In the genomic region with DNA sequence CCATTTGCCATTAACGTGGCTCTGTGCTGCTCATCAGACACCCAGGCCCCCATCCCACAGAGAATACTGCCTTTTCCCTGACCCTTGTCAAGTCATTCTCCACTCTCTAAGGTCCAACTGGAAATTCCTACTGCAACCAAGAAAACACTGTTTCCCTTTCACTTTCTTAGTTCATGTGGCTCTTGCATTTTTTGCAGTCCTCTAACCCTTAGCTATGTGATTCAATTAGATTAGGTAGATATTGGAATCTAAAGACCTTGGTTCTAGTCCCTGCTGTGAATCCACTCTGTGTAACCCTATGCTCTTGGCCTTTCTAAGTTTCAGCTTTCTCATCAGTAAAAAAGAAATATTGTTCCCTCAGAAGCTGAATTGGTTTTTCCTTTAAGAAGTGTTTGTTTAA, we compare ENCODE assay signal across 2 cellular contexts.
TF ChIP-seq lines count a peak whose summit lies in the region.

No MANE protein-coding gene starts in this region.

TF ChIP-seq in SK-N-SH treated with all-trans-retinoic acid at 6 μM for 48 hours, 23 proteins besides CTCF, POLR2A, EP300 and RAD21:
- TF ChIP-seq, protein P1, sequence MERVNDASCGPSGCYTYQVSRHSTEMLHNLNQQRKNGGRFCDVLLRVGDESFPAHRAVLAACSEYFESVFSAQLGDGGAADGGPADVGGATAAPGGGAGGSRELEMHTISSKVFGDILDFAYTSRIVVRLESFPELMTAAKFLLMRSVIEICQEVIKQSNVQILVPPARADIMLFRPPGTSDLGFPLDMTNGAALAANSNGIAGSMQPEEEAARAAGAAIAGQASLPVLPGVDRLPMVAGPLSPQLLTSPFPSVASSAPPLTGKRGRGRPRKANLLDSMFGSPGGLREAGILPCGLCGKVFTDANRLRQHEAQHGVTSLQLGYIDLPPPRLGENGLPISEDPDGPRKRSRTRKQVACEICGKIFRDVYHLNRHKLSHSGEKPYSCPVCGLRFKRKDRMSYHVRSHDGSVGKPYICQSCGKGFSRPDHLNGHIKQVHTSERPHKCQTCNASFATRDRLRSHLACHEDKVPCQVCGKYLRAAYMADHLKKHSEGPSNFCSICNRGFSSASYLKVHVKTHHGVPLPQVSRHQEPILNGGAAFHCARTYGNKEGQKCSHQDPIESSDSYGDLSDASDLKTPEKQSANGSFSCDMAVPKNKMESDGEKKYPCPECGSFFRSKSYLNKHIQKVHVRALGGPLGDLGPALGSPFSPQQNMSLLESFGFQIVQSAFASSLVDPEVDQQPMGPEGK (CRISPR knock-in tag; IDR thresholded peaks at IDR 0.05; ENCODE audit: borderline replicate concordance): no peak
- TF ChIP-seq ZFP3 (CRISPR knock-in tag; IDR thresholded peaks at IDR 0.05): no peak
- TF ChIP-seq, protein P2, sequence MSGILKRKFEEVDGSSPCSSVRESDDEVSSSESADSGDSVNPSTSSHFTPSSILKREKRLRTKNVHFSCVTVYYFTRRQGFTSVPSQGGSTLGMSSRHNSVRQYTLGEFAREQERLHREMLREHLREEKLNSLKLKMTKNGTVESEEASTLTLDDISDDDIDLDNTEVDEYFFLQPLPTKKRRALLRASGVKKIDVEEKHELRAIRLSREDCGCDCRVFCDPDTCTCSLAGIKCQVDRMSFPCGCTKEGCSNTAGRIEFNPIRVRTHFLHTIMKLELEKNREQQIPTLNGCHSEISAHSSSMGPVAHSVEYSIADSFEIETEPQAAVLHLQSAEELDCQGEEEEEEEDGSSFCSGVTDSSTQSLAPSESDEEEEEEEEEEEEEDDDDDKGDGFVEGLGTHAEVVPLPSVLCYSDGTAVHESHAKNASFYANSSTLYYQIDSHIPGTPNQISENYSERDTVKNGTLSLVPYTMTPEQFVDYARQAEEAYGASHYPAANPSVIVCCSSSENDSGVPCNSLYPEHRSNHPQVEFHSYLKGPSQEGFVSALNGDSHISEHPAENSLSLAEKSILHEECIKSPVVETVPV (CRISPR knock-in tag; IDR thresholded peaks at IDR 0.05): no peak
- no peak for TF ChIP-seq BACH2 (CRISPR knock-in tag; IDR thresholded peaks at IDR 0.05; ENCODE audit: borderline replicate concordance)
- TF ChIP-seq, protein P3, sequence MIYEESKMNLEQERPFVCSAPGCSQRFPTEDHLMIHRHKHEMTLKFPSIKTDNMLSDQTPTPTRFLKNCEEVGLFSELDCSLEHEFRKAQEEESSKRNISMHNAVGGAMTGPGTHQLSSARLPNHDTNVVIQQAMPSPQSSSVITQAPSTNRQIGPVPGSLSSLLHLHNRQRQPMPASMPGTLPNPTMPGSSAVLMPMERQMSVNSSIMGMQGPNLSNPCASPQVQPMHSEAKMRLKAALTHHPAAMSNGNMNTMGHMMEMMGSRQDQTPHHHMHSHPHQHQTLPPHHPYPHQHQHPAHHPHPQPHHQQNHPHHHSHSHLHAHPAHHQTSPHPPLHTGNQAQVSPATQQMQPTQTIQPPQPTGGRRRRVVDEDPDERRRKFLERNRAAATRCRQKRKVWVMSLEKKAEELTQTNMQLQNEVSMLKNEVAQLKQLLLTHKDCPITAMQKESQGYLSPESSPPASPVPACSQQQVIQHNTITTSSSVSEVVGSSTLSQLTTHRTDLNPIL (CRISPR knock-in tag; IDR thresholded peaks at IDR 0.05; ENCODE audit: low read depth): no peak
- no peak for TF ChIP-seq ESRRG (CRISPR knock-in tag; IDR thresholded peaks at IDR 0.05)
- TF ChIP-seq ARNTL (CRISPR knock-in tag; IDR thresholded peaks at IDR 0.05; ENCODE audit: borderline replicate concordance, low read depth): no peak
- TF ChIP-seq, protein P4, sequence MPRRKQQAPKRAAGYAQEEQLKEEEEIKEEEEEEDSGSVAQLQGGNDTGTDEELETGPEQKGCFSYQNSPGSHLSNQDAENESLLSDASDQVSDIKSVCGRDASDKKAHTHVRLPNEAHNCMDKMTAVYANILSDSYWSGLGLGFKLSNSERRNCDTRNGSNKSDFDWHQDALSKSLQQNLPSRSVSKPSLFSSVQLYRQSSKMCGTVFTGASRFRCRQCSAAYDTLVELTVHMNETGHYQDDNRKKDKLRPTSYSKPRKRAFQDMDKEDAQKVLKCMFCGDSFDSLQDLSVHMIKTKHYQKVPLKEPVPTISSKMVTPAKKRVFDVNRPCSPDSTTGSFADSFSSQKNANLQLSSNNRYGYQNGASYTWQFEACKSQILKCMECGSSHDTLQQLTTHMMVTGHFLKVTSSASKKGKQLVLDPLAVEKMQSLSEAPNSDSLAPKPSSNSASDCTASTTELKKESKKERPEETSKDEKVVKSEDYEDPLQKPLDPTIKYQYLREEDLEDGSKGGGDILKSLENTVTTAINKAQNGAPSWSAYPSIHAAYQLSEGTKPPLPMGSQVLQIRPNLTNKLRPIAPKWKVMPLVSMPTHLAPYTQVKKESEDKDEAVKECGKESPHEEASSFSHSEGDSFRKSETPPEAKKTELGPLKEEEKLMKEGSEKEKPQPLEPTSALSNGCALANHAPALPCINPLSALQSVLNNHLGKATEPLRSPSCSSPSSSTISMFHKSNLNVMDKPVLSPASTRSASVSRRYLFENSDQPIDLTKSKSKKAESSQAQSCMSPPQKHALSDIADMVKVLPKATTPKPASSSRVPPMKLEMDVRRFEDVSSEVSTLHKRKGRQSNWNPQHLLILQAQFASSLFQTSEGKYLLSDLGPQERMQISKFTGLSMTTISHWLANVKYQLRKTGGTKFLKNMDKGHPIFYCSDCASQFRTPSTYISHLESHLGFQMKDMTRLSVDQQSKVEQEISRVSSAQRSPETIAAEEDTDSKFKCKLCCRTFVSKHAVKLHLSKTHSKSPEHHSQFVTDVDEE (CRISPR knock-in tag; IDR thresholded peaks at IDR 0.05): no peak
- TF ChIP-seq ZNF70 (CRISPR knock-in tag; IDR thresholded peaks at IDR 0.05): no peak
- TF ChIP-seq OSR1 (CRISPR knock-in tag; IDR thresholded peaks at IDR 0.05): no peak
- TF ChIP-seq ISL1 (CRISPR knock-in tag; IDR thresholded peaks at IDR 0.05): no peak
- no peak for TF ChIP-seq TCF4 (CRISPR knock-in tag; IDR thresholded peaks at IDR 0.05; ENCODE audit: borderline replicate concordance)
- no peak for TF ChIP-seq GLIS3 (CRISPR knock-in tag; IDR thresholded peaks at IDR 0.05)
- no peak for TF ChIP-seq ZNF8 (CRISPR knock-in tag; IDR thresholded peaks at IDR 0.05)
- TF ChIP-seq, protein P5, sequence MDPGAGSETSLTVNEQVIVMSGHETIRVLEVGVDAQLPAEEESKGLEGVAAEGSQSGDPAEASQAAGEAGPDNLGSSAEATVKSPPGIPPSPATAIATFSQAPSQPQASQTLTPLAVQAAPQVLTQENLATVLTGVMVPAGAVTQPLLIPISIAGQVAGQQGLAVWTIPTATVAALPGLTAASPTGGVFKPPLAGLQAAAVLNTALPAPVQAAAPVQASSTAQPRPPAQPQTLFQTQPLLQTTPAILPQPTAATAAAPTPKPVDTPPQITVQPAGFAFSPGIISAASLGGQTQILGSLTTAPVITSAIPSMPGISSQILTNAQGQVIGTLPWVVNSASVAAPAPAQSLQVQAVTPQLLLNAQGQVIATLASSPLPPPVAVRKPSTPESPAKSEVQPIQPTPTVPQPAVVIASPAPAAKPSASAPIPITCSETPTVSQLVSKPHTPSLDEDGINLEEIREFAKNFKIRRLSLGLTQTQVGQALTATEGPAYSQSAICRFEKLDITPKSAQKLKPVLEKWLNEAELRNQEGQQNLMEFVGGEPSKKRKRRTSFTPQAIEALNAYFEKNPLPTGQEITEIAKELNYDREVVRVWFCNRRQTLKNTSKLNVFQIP (CRISPR knock-in tag; IDR thresholded peaks at IDR 0.05; ENCODE audit: borderline replicate concordance, low read depth): no peak
- no peak for TF ChIP-seq TOX (CRISPR knock-in tag; IDR thresholded peaks at IDR 0.05; ENCODE audit: borderline replicate concordance)
- no peak for TF ChIP-seq ZNF565 (CRISPR knock-in tag; conservative IDR thresholded peaks at IDR 0.05; ENCODE audit: low read depth)

TF ChIP-seq in H1, 55 proteins besides CTCF, POLR2A, EP300 and RAD21 (continued from another document):
- TF ChIP-seq, protein P6, sequence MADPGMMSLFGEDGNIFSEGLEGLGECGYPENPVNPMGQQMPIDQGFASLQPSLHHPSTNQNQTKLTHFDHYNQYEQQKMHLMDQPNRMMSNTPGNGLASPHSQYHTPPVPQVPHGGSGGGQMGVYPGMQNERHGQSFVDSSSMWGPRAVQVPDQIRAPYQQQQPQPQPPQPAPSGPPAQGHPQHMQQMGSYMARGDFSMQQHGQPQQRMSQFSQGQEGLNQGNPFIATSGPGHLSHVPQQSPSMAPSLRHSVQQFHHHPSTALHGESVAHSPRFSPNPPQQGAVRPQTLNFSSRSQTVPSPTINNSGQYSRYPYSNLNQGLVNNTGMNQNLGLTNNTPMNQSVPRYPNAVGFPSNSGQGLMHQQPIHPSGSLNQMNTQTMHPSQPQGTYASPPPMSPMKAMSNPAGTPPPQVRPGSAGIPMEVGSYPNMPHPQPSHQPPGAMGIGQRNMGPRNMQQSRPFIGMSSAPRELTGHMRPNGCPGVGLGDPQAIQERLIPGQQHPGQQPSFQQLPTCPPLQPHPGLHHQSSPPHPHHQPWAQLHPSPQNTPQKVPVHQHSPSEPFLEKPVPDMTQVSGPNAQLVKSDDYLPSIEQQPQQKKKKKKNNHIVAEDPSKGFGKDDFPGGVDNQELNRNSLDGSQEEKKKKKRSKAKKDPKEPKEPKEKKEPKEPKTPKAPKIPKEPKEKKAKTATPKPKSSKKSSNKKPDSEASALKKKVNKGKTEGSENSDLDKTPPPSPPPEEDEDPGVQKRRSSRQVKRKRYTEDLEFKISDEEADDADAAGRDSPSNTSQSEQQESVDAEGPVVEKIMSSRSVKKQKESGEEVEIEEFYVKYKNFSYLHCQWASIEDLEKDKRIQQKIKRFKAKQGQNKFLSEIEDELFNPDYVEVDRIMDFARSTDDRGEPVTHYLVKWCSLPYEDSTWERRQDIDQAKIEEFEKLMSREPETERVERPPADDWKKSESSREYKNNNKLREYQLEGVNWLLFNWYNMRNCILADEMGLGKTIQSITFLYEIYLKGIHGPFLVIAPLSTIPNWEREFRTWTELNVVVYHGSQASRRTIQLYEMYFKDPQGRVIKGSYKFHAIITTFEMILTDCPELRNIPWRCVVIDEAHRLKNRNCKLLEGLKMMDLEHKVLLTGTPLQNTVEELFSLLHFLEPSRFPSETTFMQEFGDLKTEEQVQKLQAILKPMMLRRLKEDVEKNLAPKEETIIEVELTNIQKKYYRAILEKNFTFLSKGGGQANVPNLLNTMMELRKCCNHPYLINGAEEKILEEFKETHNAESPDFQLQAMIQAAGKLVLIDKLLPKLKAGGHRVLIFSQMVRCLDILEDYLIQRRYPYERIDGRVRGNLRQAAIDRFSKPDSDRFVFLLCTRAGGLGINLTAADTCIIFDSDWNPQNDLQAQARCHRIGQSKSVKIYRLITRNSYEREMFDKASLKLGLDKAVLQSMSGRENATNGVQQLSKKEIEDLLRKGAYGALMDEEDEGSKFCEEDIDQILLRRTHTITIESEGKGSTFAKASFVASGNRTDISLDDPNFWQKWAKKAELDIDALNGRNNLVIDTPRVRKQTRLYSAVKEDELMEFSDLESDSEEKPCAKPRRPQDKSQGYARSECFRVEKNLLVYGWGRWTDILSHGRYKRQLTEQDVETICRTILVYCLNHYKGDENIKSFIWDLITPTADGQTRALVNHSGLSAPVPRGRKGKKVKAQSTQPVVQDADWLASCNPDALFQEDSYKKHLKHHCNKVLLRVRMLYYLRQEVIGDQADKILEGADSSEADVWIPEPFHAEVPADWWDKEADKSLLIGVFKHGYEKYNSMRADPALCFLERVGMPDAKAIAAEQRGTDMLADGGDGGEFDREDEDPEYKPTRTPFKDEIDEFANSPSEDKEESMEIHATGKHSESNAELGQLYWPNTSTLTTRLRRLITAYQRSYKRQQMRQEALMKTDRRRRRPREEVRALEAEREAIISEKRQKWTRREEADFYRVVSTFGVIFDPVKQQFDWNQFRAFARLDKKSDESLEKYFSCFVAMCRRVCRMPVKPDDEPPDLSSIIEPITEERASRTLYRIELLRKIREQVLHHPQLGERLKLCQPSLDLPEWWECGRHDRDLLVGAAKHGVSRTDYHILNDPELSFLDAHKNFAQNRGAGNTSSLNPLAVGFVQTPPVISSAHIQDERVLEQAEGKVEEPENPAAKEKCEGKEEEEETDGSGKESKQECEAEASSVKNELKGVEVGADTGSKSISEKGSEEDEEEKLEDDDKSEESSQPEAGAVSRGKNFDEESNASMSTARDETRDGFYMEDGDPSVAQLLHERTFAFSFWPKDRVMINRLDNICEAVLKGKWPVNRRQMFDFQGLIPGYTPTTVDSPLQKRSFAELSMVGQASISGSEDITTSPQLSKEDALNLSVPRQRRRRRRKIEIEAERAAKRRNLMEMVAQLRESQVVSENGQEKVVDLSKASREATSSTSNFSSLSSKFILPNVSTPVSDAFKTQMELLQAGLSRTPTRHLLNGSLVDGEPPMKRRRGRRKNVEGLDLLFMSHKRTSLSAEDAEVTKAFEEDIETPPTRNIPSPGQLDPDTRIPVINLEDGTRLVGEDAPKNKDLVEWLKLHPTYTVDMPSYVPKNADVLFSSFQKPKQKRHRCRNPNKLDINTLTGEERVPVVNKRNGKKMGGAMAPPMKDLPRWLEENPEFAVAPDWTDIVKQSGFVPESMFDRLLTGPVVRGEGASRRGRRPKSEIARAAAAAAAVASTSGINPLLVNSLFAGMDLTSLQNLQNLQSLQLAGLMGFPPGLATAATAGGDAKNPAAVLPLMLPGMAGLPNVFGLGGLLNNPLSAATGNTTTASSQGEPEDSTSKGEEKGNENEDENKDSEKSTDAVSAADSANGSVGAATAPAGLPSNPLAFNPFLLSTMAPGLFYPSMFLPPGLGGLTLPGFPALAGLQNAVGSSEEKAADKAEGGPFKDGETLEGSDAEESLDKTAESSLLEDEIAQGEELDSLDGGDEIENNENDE (IDR thresholded peaks at IDR 0.05; ENCODE audit: insufficient replicate concordance, low read length): no peak
- no peak for TF ChIP-seq MAFK (IDR thresholded peaks at IDR 0.05; ENCODE audit: low read depth, low read length)
- no peak for TF ChIP-seq CTBP2 (IDR thresholded peaks at IDR 0.05; ENCODE audit: borderline replicate concordance, insufficient read depth, insufficient read length, low read length)
- TF ChIP-seq GTF2F1 (IDR thresholded peaks at IDR 0.05; ENCODE audit: borderline replicate concordance, low read depth, low read length): no peak
- TF ChIP-seq, protein P7, sequence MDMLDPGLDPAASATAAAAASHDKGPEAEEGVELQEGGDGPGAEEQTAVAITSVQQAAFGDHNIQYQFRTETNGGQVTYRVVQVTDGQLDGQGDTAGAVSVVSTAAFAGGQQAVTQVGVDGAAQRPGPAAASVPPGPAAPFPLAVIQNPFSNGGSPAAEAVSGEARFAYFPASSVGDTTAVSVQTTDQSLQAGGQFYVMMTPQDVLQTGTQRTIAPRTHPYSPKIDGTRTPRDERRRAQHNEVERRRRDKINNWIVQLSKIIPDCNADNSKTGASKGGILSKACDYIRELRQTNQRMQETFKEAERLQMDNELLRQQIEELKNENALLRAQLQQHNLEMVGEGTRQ (IDR thresholded peaks at IDR 0.05; ENCODE audit: low read length): no peak
- no peak for TF ChIP-seq KDM1A (IDR thresholded peaks at IDR 0.05; ENCODE audit: borderline replicate concordance, low read length)
- TF ChIP-seq SIN3A (conservative IDR thresholded peaks at IDR 0.05 in 1 of 2, IDR thresholded peaks at IDR 0.05 in 1 of 2; ENCODE audit: low read depth in 1 of 2, low read length in 2 of 2): no peak
- TF ChIP-seq CHD2 (IDR thresholded peaks at IDR 0.05; ENCODE audit: low read length): no peak
TF ChIP-seq in H1: peak in this region for 0.
